15 cellular contexts compared by ENCODE assay signal in genomic region chr2:85681354-85681728, GRCh38. TPM values are rescaled to one million over a fixed set of nuclear protein-coding genes. Genes with fewer than 3 reads are reported as not detected.
DNase-seq lines count a peak whose midpoint lies in the region; ATAC-seq lines count a peak whose summit lies in the region.
"Had no signal": no experiment of that assay in that cellular context is flagged by ENCODE, and none has a peak within 500 bp of the region (broad histone marks: within the 10 kb centered on the region; RNA-seq: fewer than 3 reads in every experiment).

No MANE protein-coding gene starts in this region.

- H3K4me3 Mint-ChIP-seq in natural killer cell treated with Interleukin-12 subunit alpha and Interleukin-12 subunit beta and Interleukin-15 and Interleukin-18, amount 100 ng/mL, for 72 hours = peak overlapping the region; percentile 84
- H3K4me3 Mint-ChIP-seq: nephron had no signal

- no peaks in the 10 kb centered on the region for H3K36me3 Mint-ChIP-seq in natural killer cell treated with Interleukin-12 subunit alpha and Interleukin-12 subunit beta and Interleukin-15 and Interleukin-18, amount 100 ng/mL, for 72 hours

- peak; percentile 22 for DNase-seq in NK-92 treated with Interleukin-12 subunit alpha and Interleukin-12 subunit beta, amount 100 ng/mL, for 24 hours (lab: John Stamatoyannopoulos, UW)
- DNase-seq in NK-92 (lab: John Stamatoyannopoulos, UW; ENCODE audit: unreplicated experiment) (no peak), GM03348 (ENCODE audit: low spot score) (peak; percentile 4), dermis microvascular lymphatic vessel endothelial cell (ENCODE audit: low read depth in 2 of 2) (peak; percentile 10 to 70), H7 (no peak), NAMALWA (ENCODE audit: low spot score) (no peak), NCI-H345 treated with DMSO at 0.1 percent for 48 hours (lab: John Stamatoyannopoulos, UW; ENCODE audit: unreplicated experiment) (no peak)
- no peak for DNase-seq in natural killer cell treated with Interleukin-12 subunit alpha and Interleukin-12 subunit beta and Interleukin-15 and Interleukin-18, amount 100 ng/mL, for 72 hours (ENCODE audit: low spot score)
- DNase-seq: foreskin fibroblast, T1000 had no signal

- H3K9me3 Mint-ChIP-seq in natural killer cell treated with Interleukin-12 subunit alpha and Interleukin-12 subunit beta and Interleukin-15 and Interleukin-18, amount 100 ng/mL, for 72 hours = no peaks in the 10 kb centered on the region
- H3K9me3 Mint-ChIP-seq: nephron had no signal

- no peaks in the 10 kb centered on the region for H3K36me3 ChIP-seq in H7 (replicated peaks; ENCODE audit: control insufficient read depth, insufficient read depth, low read length)
- H3K36me3 ChIP-seq: adrenal gland, Peyer's patch had no signal

- peak overlapping the region; percentile 93 to 97 for H3K27ac Mint-ChIP-seq in natural killer cell treated with Interleukin-12 subunit alpha and Interleukin-12 subunit beta and Interleukin-15 and Interleukin-18, amount 100 ng/mL, for 72 hours
- H3K27ac Mint-ChIP-seq: nephron had no signal

- H3K27me3 Mint-ChIP-seq in natural killer cell treated with Interleukin-12 subunit alpha and Interleukin-12 subunit beta and Interleukin-15 and Interleukin-18, amount 100 ng/mL, for 72 hours = no peaks in the 10 kb centered on the region

- H3K4me1 Mint-ChIP-seq in natural killer cell treated with Interleukin-12 subunit alpha and Interleukin-12 subunit beta and Interleukin-15 and Interleukin-18, amount 100 ng/mL, for 72 hours (ENCODE audit: low read depth in 2 of 2) = peaks cover 19 to 26% of the 10 kb centered on the region in 2 donors
- H3K4me1 Mint-ChIP-seq: nephron had no signal

- H3K4me3 ChIP-seq in H7 (ENCODE audit: insufficient read depth, low read depth, low read length) = no peak overlapping the region
- H3K4me3 ChIP-seq: adrenal gland, Peyer's patch had no signal

- no peak for ATAC-seq in natural killer cell treated with Interleukin-12 subunit alpha and Interleukin-12 subunit beta and Interleukin-15 and Interleukin-18, amount 100 ng/mL, for 72 hours

- no peaks in the 10 kb centered on the region for H3K27me3 ChIP-seq in H7 (ENCODE audit: control insufficient read depth, insufficient read depth, low read length)
- H3K27me3 ChIP-seq: adrenal gland, Peyer's patch had no signal

RNA-seq across cellular contexts. Expression of gene GNLY, which starts 12.8 kb away (rescaled TPM):
- total RNA-seq in dermis microvascular lymphatic vessel endothelial cell = not detected in 2 replicates
- 100 to 1,000 TPM; 599 to 903 TPM for total RNA-seq in natural killer cell treated with Interleukin-12 subunit alpha and Interleukin-12 subunit beta and Interleukin-15 and Interleukin-18, amount 100 ng/mL, for 72 hours
- not detected in 2 replicates for total RNA-seq in H7 (2014; rRNA removed; shearing (Covaris generic))
- total RNA-seq: Caco-2, NCI-H460 had no signal

RNA-seq across cellular contexts. Expression of gene SFTPB, which starts 13.3 kb away (rescaled TPM):
- not detected in 2 replicates for total RNA-seq in dermis microvascular lymphatic vessel endothelial cell
- total RNA-seq in natural killer cell treated with Interleukin-12 subunit alpha and Interleukin-12 subunit beta and Interleukin-15 and Interleukin-18, amount 100 ng/mL, for 72 hours = not detected
- not detected in 2 replicates for total RNA-seq in H7 (2014; rRNA removed; shearing (Covaris generic))
- total RNA-seq: Caco-2, NCI-H460 had no signal

Comparison
In these comparisons a context has a peak if more than half of its experiments do, and no peak if none do; other contexts are left out.
1. DNase-seq: peak in NK-92 treated with Interleukin-12 subunit alpha and Interleukin-12 subunit beta, amount 100 ng/mL, for 24 hours (single experiment), GM03348 (single experiment) and dermis microvascular lymphatic vessel endothelial cell (2 of 2); none in NK-92 (single experiment), natural killer cell treated with Interleukin-12 subunit alpha and Interleukin-12 subunit beta and Interleukin-15 and Interleukin-18, amount 100 ng/mL, for 72 hours (single experiment), H7 (single experiment), NAMALWA (single experiment) and NCI-H345 treated with DMSO at 0.1 percent for 48 hours (single experiment).
2. RNA of gene GNLY, which starts 12.8 kb away (total RNA-seq): 599 to 903 TPM in natural killer cell treated with Interleukin-12 subunit alpha and Interleukin-12 subunit beta and Interleukin-15 and Interleukin-18, amount 100 ng/mL, for 72 hours; not detected in dermis microvascular lymphatic vessel endothelial cell and not detected in H7; every median in the first group is over 100 times any median in the second.